ENCODE assay signal across 16 cellular contexts in the genomic region with DNA sequence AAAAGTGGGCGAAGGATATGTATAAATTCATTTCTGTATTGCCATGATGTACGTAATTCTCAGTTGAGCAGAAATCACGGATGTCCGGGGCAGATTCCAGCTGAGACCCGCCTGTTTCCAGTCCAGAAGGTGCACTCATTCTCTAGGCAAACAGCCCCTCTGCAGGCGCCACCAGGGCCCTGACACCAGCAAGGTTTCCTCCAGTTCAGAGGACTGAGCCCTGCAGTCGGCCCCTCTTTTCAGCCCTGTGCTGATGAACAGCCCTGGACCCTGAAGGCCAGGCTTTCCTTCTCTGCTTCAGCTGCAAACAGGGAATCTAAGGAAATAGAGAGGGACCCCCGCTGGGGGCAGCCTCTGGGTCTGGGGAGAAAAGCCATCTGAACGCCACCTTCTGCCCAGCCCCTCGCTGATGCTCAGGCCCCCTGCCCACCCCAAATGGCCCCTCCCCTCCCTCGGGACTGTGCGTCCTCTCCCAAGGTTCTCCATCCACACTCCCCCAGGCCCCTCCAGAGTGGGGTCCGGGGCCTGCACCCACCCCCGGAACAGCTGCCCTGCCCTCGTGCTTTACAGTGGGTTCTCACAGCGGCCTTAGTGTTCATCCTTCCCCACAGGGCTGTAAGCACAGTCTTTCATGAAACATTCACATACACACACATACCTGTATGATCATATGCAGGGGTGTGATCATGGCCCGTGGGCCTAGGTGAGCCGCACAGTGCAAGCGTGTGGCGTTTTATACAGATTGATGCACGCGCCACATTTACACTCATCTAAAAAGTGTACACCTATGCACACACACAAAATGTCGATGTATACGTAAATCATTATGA. TPM values are rescaled to one million over a fixed set of nuclear protein-coding genes. Genes with fewer than 3 reads are reported as not detected.
"Had no signal": no experiment of that assay in that cellular context is flagged by ENCODE, and none has a peak within 500 bp of the region (broad histone marks: within the 10 kb centered on the region; RNA-seq: fewer than 3 reads in every experiment).

No MANE protein-coding gene starts in this region.

- H3K4me1 Mint-ChIP-seq: central memory CD8-positive, alpha-beta T cell; stimulated activated effector memory CD8-positive, alpha-beta T cell treated with anti-CD3 and anti-CD28 coated beads, Interleukin-12 subunit alpha, Interleukin-12 subunit beta, amount 100 ng/mL, for 72 hours had no signal

- H3K36me3 ChIP-seq: ovary had no signal

- H3K27ac ChIP-seq: body of pancreas, ovary, tibial artery had no signal

- H3K4me3 Mint-ChIP-seq: activated naive CD4-positive, alpha-beta T cell treated with anti-CD3 and anti-CD28 coated beads, Interleukin-2, amount 10 ng/mL, durations not matched to agents 7 days and 5 days; central memory CD8-positive, alpha-beta T cell; memory B cell; stimulated activated effector memory CD8-positive, alpha-beta T cell treated with anti-CD3 and anti-CD28 coated beads, Interleukin-12 subunit alpha, Interleukin-12 subunit beta, amount 100 ng/mL, for 72 hours; T-helper 2 cell treated with Interferon-gamma antibody and Interleukin-4, amounts not matched to agents 5 μg/mL and 100 μg/mL, for 36 hours had no signal

- H3K27me3 ChIP-seq: body of pancreas, ovary, tibial artery had no signal

- H3K27ac Mint-ChIP-seq: activated naive CD4-positive, alpha-beta T cell treated with anti-CD3 and anti-CD28 coated beads, Interleukin-2, amount 10 ng/mL, durations not matched to agents 7 days and 5 days; memory B cell; stimulated activated effector memory CD8-positive, alpha-beta T cell treated with anti-CD3 and anti-CD28 coated beads, Interleukin-12 subunit alpha, Interleukin-12 subunit beta, amount 100 ng/mL, for 72 hours; T-helper 2 cell treated with Interferon-gamma antibody and Interleukin-4, amounts not matched to agents 5 μg/mL and 100 μg/mL, for 36 hours had no signal

- H3K4me1 ChIP-seq: body of pancreas, tibial artery had no signal

- H3K9me3 Mint-ChIP-seq: activated naive CD4-positive, alpha-beta T cell treated with anti-CD3 and anti-CD28 coated beads, Interleukin-2, amount 10 ng/mL, durations not matched to agents 7 days and 5 days; central memory CD8-positive, alpha-beta T cell; memory B cell; stimulated activated effector memory CD8-positive, alpha-beta T cell treated with anti-CD3 and anti-CD28 coated beads, Interleukin-12 subunit alpha, Interleukin-12 subunit beta, amount 100 ng/mL, for 72 hours; T-helper 2 cell treated with Interferon-gamma antibody and Interleukin-4, amounts not matched to agents 5 μg/mL and 100 μg/mL, for 36 hours had no signal

- H3K27me3 Mint-ChIP-seq: central memory CD8-positive, alpha-beta T cell; memory B cell had no signal

- H3K4me3 ChIP-seq: body of pancreas, ovary, tibial artery had no signal

- ATAC-seq: activated CD4-positive, CD25-positive, alpha-beta regulatory T cell treated with anti-CD3 and anti-CD28 coated beads, Interleukin-2, amount 50 U/mL, for 24 hours; body of pancreas; left colon; stimulated activated effector memory CD8-positive, alpha-beta T cell treated with anti-CD3 and anti-CD28 coated beads, Interleukin-12 subunit alpha, Interleukin-12 subunit beta, amount 100 ng/mL, for 72 hours had no signal

- DNase-seq: activated naive CD4-positive, alpha-beta T cell treated with anti-CD3 and anti-CD28 coated beads, Interleukin-2, amount 10 ng/mL, durations not matched to agents 7 days and 5 days; body of pancreas; erythroblast; hippocampal formation; left colon; small intestine; SW 1271 had no signal

RNA-seq across cellular contexts. Expression of a gene that starts 16.4 kb away (rescaled TPM):
- total RNA-seq: body of pancreas, left colon, ovary, renal cortical epithelial cell had no signal
- polyA plus RNA-seq: neural cell, ovary, small intestine had no signal
